8 cellular contexts compared by ENCODE assay signal in the genomic region with DNA sequence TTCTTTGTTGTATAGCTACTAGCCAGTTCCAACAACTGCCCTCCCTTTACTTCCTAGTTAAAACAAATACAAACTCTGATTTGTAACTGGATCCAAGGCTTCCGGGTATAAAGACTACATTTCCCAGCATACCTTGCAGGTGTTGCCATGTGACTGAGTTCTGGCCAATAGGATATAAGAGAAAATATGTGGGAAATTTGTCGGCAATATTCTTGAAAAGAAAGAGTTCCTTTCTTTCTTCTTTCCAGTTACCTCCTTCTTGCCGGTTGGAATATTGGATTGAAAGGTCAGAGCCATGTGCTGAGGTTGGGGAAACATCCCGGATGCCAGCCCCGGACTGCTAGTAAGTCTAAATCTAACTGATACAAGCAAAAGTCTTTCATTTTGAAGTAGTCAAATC. TPM values are rescaled to one million over a fixed set of nuclear protein-coding genes. Genes with fewer than 3 reads are reported as not detected.
A peak's percentile ranks its signal among the peaks of the same experiment; 100 is the strongest.
DNase-seq lines count a peak whose midpoint lies in the region; ATAC-seq, FAIRE-seq and TF ChIP-seq lines count a peak whose summit lies in the region.

No MANE protein-coding gene starts in this region.

- intact Hi-C loops in breast epithelium (cut with DNase I; ENCODE audit: low total_unique reads): loop anchor here (10.0 kb wide), 1 partner anchor 314 kb away; no protein-coding TSS in a partner anchor

- no peaks in the 10 kb centered on the region for H3K4me1 ChIP-seq in breast epithelium

- H3K36me3 ChIP-seq in breast epithelium: no peaks in the 10 kb centered on the region

- no peaks in the 10 kb centered on the region for H3K9me3 ChIP-seq in breast epithelium

- no peak for TF ChIP-seq CTCF in AG04449 (IDR thresholded peaks at IDR 0.05; ENCODE audit: insufficient read depth, low read length, missing control alignments)
- no peak for TF ChIP-seq CTCF in breast epithelium (IDR thresholded peaks at IDR 0.05)

- DNase-seq in AG04449 (ENCODE audit: low read depth, low spot score) (no peak), GM12892 (ENCODE audit: insufficient read length) (no peak), OCI-M2 (lab: John Stamatoyannopoulos, UW; ENCODE audit: unreplicated experiment) (peak; percentile 9), breast epithelium (ENCODE audit: low spot score in 2 of 2) (no peak), left kidney (ENCODE audit: low read depth, low spot score) (peak; percentile 81), ACHN (no peak), 8988T (no peak)

- in situ Hi-C loops in ACHN (cut with HindIII; ENCODE audit: low pct_ligation_motif_present, low pct_unique_long_range_greater_than_20kb, low sequenced_read_pairs): no loop called here

- no peaks in the 10 kb centered on the region for H3K27me3 ChIP-seq in breast epithelium

- no peak for TF ChIP-seq POLR2A in GM12892 (IDR thresholded peaks at IDR 0.05; ENCODE audit: low read depth, low read length)
- TF ChIP-seq POLR2A in breast epithelium (IDR thresholded peaks at IDR 0.05): no peak

- no peak for ATAC-seq in HG03135 (IDR thresholded peaks at IDR 0.05; ENCODE audit: unreplicated experiment)

- CTCF ChIA-PET in AG04449 (lab: Yijun Ruan, JAX): interaction anchor here (6.0 kb wide), 1 partner anchor 213 kb away, joined by 48 read pairs; the partner anchor contains the start of gene C1QC

- peak; percentile 74 for FAIRE-seq in GM12892 (lab: Jason Lieb, UNC)

- no peak overlapping the region for H3K27ac ChIP-seq in breast epithelium

- H3K4me3 ChIP-seq in AG04449 (ENCODE audit: low read depth, low read length): peak overlapping the region; percentile 41
- peak overlapping the region; percentile 18 to 54 (median 26) for H3K4me3 ChIP-seq in breast epithelium

- POLR2A ChIA-PET in AG04449 (lab: Yijun Ruan, JAX): no interaction called here

RNA-seq across cellular contexts. Expression of gene ZBTB40, which starts 23.0 kb away (rescaled TPM):
- 7.8 TPM for polyA plus RNA-seq in GM12892 (2012; ENCODE audit: missing spikeins)
- 10 to 100 TPM; 15.7 to 24.6 (median 22.0) TPM for total RNA-seq in breast epithelium

Comparison
In these comparisons a context has a peak if more than half of its experiments do, and no peak if none do; other contexts are left out.
1. DNase-seq: peak in OCI-M2 (single experiment) and left kidney (single experiment); none in AG04449 (single experiment), GM12892 (single experiment), breast epithelium (0 of 2), ACHN (single experiment) and 8988T (single experiment).